ENCODE assay signal across 28 cellular contexts in the genomic region with DNA sequence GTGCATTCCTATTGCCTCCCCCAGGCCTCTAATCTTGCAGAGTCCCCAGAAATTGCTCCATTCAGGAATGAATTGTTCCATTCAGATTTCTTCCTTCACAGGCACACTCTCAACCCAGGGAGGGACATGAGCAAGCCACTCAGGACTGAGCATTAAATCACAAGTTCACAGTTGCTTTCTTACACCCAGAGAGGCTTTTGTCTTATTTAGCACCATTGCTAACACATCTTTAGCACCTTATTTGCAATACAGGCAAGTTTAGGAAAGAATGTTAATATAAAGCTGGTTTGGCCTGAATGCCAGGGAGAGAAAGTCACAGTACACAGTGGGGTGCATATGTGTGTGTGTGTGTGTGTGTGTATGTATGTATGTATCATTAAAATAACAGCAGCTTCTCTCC.
"Had no signal": no experiment of that assay in that cellular context is flagged by ENCODE, and none has a peak within 500 bp of the region (broad histone marks: within the 10 kb centered on the region; RNA-seq: fewer than 3 reads in every experiment).

No MANE protein-coding gene starts in this region.

- H3K4me1 ChIP-seq: gastroesophageal sphincter, heart left ventricle, lower lobe of right lung, parathyroid adenoma, right atrium auricular region, stomach, thyroid gland, vagina had no signal

- H3K36me3 Mint-ChIP-seq: immature natural killer cell, natural killer cell had no signal

- H2AFZ ChIP-seq: hepatocyte, parathyroid adenoma had no signal

- H3K9me3 ChIP-seq: gastroesophageal sphincter, heart left ventricle, lower lobe of right lung, right atrium auricular region, stomach, thyroid gland, vagina had no signal

- H3K27me3 ChIP-seq: gastroesophageal sphincter, hepatocyte, right atrium auricular region, stomach, thyroid gland, vagina had no signal

- DNase-seq: cerebellar nuclear complex; dorsolateral prefrontal cortex; effector CD4-positive, alpha-beta T cell; foreskin fibroblast; heart left ventricle; immature natural killer cell; islet precursor cell; left ventricle myocardium superior; lower lobe of right lung; natural killer cell; stimulated activated CD4-positive, alpha-beta T cell treated with anti-CD3 and anti-CD28 coated beads, Interleukin-12 subunit alpha, Interleukin-12 subunit beta, amount 100 ng/mL, for 4 hours; stimulated activated CD4-positive, alpha-beta T cell treated with anti-CD3 and anti-CD28 coated beads, Interleukin-1b, Interleukin-23, amount 100 ng/mL, for 48 hours; stimulated activated CD4-positive, alpha-beta T cell treated with anti-CD3 and anti-CD28 coated beads, Interleukin-4, amount 100 ng/mL, for 1 hour; stimulated activated CD8-positive, alpha-beta memory T cell treated with anti-CD3 and anti-CD28 coated beads, Interleukin-4, amount 100 ng/mL, for 48 hours; stimulated activated naive CD4-positive, alpha-beta T cell; stomach; thyroid gland; trophoblast cell had no signal

- ATAC-seq: esophagus mucosa, gastroesophageal sphincter, heart left ventricle, left ventricle myocardium superior, lower lobe of right lung, natural killer cell, sciatic nerve had no signal

- H3K79me2 ChIP-seq: hepatocyte, parathyroid adenoma had no signal

- H3K4me1 Mint-ChIP-seq: immature natural killer cell, natural killer cell had no signal

- H3K27me3 Mint-ChIP-seq: progenitor cell of endocrine pancreas had no signal

- H3K4me3 ChIP-seq: dorsolateral prefrontal cortex, gastroesophageal sphincter, heart left ventricle, hepatocyte, lower lobe of right lung, right atrium auricular region, smooth muscle cell, stomach, thyroid gland, vagina had no signal

- H3K4me3 Mint-ChIP-seq: immature natural killer cell, natural killer cell had no signal

- H3K4me2 ChIP-seq: hepatocyte, smooth muscle cell had no signal

- H3K9ac ChIP-seq: parathyroid adenoma had no signal

- H3K27ac Mint-ChIP-seq: immature natural killer cell, natural killer cell, progenitor cell of endocrine pancreas had no signal

- H3K36me3 ChIP-seq: gastroesophageal sphincter, heart left ventricle, lower lobe of right lung, right atrium auricular region, stomach, thyroid gland, vagina had no signal

- H3K9me3 Mint-ChIP-seq: immature natural killer cell, natural killer cell had no signal

- H3K27ac ChIP-seq: dorsolateral prefrontal cortex, epithelial cell of prostate, gastroesophageal sphincter, heart left ventricle, hepatocyte, lower lobe of right lung, parathyroid adenoma, right atrium auricular region, stomach, thyroid gland, vagina had no signal
